2 cellular contexts compared by ENCODE assay signal in the genomic region with DNA sequence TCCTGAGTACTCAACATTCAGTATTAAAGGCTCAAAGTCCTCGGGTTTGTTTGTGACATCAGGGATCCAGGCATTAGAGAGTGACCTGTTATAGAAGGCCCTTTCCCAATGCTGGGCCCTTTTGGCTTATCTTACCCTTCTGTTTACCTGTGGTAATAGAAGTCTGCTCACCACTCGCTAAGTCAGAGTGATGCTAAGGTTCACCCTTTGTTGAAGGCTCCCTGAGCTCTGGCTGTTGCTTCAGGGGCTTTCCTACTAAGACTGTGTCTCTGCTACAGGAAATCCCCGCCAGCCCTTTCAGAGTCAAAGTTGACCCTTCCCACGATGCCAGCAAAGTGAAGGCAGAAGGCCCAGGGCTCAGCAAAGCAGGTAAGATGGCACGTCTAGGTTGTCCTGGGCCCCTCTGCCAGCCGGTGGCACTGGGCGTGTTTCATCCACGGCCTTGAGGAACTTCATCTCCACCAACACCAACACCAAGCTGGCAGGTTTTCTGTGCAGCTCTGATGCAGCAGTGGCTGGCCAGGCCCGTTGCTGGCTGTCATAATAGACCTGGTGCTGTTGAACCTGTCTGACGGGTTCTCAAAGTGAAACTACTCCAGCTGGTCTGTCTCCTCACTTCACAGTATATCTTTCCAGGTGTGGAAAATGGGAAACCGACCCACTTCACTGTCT.
A peak's percentile ranks its signal among the peaks of the same experiment; 100 is the strongest.
TF ChIP-seq lines count a peak whose summit lies in the region.

No MANE protein-coding gene starts in this region.

TF ChIP-seq in GM12878, 131 proteins besides CTCF, POLR2A, EP300 and RAD21 (continued from another document):
- TF ChIP-seq IKZF2 (IDR thresholded peaks at IDR 0.05), result peak; percentile 61 to 69
- peak; percentile 91 for TF ChIP-seq EED (IDR thresholded peaks at IDR 0.05; ENCODE audit: low read depth)
- peak; percentile 65; the same call in 1 of the 2 replicates for TF ChIP-seq MTA3 (IDR thresholded peaks at IDR 0.05; ENCODE audit: borderline replicate concordance, low read length)
- TF ChIP-seq IKZF1 (conservative IDR thresholded peaks at IDR 0.05), result peak; percentile 87
- TF ChIP-seq NBN (IDR thresholded peaks at IDR 0.05), result peak; percentile 71; the same call in 1 of the 2 replicates
- TF ChIP-seq GABPA (IDR thresholded peaks at IDR 0.05; ENCODE audit: low read depth), result no peak
- TF ChIP-seq RB1 (IDR thresholded peaks at IDR 0.05; ENCODE audit: borderline replicate concordance), result no peak
- no peak for TF ChIP-seq PAX5 (IDR thresholded peaks at IDR 0.05; ENCODE audit: borderline replicate concordance, low read depth, low read length)
- peak; percentile 82 for TF ChIP-seq DPF2 (IDR thresholded peaks at IDR 0.05)
- TF ChIP-seq TCF12 (IDR thresholded peaks at IDR 0.05; ENCODE audit: low read depth, low read length), result peak; percentile 46; the same call in 1 of the 2 replicates
- no peak; the same call in 1 of the 2 replicates for TF ChIP-seq NFIC (IDR thresholded peaks at IDR 0.05; ENCODE audit: low read depth, low read length)
- TF ChIP-seq BACH1 (IDR thresholded peaks at IDR 0.05; ENCODE audit: borderline replicate concordance), result 0 out of 2 replicates have a peak, but pooled peaks have one; percentile 49
- 0 out of 2 replicates have a peak, but pooled peaks have one; percentile 70 for TF ChIP-seq GATAD2B (conservative IDR thresholded peaks at IDR 0.05; ENCODE audit: low read depth)
- TF ChIP-seq RELA (IDR thresholded peaks at IDR 0.05; ENCODE audit: borderline replicate concordance, partially characterized antibody), result peak; percentile 84
- TF ChIP-seq, protein P1, sequence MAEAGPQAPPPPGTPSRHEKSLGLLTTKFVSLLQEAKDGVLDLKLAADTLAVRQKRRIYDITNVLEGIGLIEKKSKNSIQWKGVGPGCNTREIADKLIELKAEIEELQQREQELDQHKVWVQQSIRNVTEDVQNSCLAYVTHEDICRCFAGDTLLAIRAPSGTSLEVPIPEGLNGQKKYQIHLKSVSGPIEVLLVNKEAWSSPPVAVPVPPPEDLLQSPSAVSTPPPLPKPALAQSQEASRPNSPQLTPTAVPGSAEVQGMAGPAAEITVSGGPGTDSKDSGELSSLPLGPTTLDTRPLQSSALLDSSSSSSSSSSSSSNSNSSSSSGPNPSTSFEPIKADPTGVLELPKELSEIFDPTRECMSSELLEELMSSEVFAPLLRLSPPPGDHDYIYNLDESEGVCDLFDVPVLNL (IDR thresholded peaks at IDR 0.05; ENCODE audit: low read depth, low read length), result no peak
- no peak for TF ChIP-seq RFX5 (IDR thresholded peaks at IDR 0.05; ENCODE audit: low read depth, low read length)
- TF ChIP-seq, protein P2, sequence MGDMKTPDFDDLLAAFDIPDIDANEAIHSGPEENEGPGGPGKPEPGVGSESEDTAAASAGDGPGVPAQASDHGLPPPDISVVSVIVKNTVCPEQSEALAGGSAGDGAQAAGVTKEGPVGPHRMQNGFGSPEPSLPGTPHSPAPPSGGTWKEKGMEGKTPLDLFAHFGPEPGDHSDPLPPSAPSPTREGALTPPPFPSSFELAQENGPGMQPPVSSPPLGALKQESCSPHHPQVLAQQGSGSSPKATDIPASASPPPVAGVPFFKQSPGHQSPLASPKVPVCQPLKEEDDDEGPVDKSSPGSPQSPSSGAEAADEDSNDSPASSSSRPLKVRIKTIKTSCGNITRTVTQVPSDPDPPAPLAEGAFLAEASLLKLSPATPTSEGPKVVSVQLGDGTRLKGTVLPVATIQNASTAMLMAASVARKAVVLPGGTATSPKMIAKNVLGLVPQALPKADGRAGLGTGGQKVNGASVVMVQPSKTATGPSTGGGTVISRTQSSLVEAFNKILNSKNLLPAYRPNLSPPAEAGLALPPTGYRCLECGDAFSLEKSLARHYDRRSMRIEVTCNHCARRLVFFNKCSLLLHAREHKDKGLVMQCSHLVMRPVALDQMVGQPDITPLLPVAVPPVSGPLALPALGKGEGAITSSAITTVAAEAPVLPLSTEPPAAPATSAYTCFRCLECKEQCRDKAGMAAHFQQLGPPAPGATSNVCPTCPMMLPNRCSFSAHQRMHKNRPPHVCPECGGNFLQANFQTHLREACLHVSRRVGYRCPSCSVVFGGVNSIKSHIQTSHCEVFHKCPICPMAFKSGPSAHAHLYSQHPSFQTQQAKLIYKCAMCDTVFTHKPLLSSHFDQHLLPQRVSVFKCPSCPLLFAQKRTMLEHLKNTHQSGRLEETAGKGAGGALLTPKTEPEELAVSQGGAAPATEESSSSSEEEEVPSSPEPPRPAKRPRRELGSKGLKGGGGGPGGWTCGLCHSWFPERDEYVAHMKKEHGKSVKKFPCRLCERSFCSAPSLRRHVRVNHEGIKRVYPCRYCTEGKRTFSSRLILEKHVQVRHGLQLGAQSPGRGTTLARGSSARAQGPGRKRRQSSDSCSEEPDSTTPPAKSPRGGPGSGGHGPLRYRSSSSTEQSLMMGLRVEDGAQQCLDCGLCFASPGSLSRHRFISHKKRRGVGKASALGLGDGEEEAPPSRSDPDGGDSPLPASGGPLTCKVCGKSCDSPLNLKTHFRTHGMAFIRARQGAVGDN (IDR thresholded peaks at IDR 0.05), result peak; percentile 99
- TF ChIP-seq SIN3A (IDR thresholded peaks at IDR 0.05; ENCODE audit: low read depth, low read length), result no peak
- TF ChIP-seq NFXL1 (IDR thresholded peaks at IDR 0.05; ENCODE audit: borderline replicate concordance), result no peak
- TF ChIP-seq, protein P3, sequence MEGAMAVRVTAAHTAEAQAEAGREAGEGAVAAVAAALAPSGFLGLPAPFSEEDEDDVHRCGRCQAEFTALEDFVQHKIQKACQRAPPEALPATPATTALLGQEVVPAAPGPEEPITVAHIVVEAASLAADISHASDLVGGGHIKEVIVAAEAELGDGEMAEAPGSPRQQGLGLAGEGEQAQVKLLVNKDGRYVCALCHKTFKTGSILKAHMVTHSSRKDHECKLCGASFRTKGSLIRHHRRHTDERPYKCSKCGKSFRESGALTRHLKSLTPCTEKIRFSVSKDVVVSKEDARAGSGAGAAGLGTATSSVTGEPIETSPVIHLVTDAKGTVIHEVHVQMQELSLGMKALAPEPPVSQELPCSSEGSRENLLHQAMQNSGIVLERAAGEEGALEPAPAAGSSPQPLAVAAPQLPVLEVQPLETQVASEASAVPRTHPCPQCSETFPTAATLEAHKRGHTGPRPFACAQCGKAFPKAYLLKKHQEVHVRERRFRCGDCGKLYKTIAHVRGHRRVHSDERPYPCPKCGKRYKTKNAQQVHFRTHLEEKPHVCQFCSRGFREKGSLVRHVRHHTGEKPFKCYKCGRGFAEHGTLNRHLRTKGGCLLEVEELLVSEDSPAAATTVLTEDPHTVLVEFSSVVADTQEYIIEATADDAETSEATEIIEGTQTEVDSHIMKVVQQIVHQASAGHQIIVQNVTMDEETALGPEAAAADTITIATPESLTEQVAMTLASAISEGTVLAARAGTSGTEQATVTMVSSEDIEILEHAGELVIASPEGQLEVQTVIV (IDR thresholded peaks at IDR 0.05; ENCODE audit: borderline replicate concordance, partially characterized antibody), result no peak
- peak; percentile 18; the same call in 1 of the 2 replicates for TF ChIP-seq YY1 (IDR thresholded peaks at IDR 0.05; ENCODE audit: low read depth, low read length)

TF ChIP-seq in GM23338, 12 proteins besides CTCF, POLR2A, EP300 and RAD21 (continued from another document):
- TF ChIP-seq, protein P4, sequence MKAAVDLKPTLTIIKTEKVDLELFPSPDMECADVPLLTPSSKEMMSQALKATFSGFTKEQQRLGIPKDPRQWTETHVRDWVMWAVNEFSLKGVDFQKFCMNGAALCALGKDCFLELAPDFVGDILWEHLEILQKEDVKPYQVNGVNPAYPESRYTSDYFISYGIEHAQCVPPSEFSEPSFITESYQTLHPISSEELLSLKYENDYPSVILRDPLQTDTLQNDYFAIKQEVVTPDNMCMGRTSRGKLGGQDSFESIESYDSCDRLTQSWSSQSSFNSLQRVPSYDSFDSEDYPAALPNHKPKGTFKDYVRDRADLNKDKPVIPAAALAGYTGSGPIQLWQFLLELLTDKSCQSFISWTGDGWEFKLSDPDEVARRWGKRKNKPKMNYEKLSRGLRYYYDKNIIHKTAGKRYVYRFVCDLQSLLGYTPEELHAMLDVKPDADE (IDR thresholded peaks at IDR 0.05), result no peak
